In the genomic region with DNA sequence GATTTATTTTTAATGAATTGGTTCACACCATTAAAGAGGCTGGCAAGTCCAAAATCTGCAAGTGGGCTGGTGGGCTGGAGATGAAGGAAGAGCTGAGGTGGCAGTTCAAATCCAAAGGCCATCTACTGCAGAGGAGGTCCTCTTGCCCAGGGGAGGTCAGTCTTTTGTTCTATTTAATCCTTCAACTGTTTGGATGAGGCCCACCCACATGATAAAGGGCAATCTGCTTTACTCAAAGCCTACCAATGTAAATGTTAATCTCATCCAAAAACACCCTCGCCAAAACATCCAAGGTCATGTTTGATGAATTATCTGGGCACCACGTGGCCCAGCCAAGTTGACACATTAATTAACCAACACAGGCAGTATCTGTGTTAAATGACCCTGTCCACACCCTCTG, we compare ENCODE assay signal across 33 cellular contexts.
A peak's percentile ranks its signal among the peaks of the same experiment; 100 is the strongest.
DNase-seq lines count a peak whose midpoint lies in the region; ATAC-seq, FAIRE-seq and TF ChIP-seq lines count a peak whose summit lies in the region.
"Had no signal": no experiment of that assay in that cellular context is flagged by ENCODE, and none has a peak within 500 bp of the region (broad histone marks: within the 10 kb centered on the region; RNA-seq: fewer than 3 reads in every experiment).

No MANE protein-coding gene starts in this region.

- no peak overlapping the region for H3K9ac ChIP-seq in HepG2 (ENCODE audit: insufficient read depth, low read depth, low read length)
- H3K9ac ChIP-seq in K562 (ENCODE audit: insufficient read depth in 1 of 2, low read depth in 2 of 2, low read length in 2 of 2), result no peak overlapping the region
- H3K9ac ChIP-seq: BLaER1; BLaER1 treated with 17β-estradiol and CSF1 and Interleukin-3, amounts not matched to agents 10 nM and 100 nM had no signal

- H3K4me1 ChIP-seq in HepG2 (ENCODE audit: insufficient read depth, low read length), result no peaks in the 10 kb centered on the region
- H3K4me1 ChIP-seq in right lobe of liver, result no peaks in the 10 kb centered on the region
- H3K4me1 ChIP-seq in HEK293 (ENCODE audit: control insufficient read depth, insufficient read depth, low read length), result no peaks in the 10 kb centered on the region
- H3K4me1 ChIP-seq in K562 (replicated peaks in 1 of 2; ENCODE audit: control insufficient read depth in 2 of 2, insufficient read depth in 2 of 2, low read length in 2 of 2), result peaks cover 0 to 13% of the 10 kb centered on the region in 2 experiments; a peak in 1 of 5 replicates
- H3K4me1 ChIP-seq: A549; BE2C; BLaER1; BLaER1 treated with 17β-estradiol and CSF1 and Interleukin-3, amounts not matched to agents 10 nM and 100 nM; Caco-2 had no signal

- POLR2A ChIA-PET in HepG2 (lab: Yijun Ruan, JAX), result no interaction called here
- POLR2A ChIA-PET in HEK293 (lab: Yijun Ruan, JAX), result no interaction called here
- POLR2A ChIA-PET in K562 (lab: Yijun Ruan, JAX), result no interaction called here

- CTCF ChIA-PET in HepG2 (lab: Yijun Ruan, JAX; ENCODE audit: low intra/inter-chr PET ratio, low total read pairs) (no interaction called here), HEK293 (lab: Yijun Ruan, JAX) (no interaction called here), K562 (lab: Yijun Ruan, JAX; ENCODE audit: low intra/inter-chr PET ratio) (no interaction called here)

- H3K79me2 ChIP-seq in HepG2 (ENCODE audit: insufficient read depth, low read length) (no peaks in the 10 kb centered on the region), K562 (ENCODE audit: control insufficient read depth, insufficient read depth, low read length) (no peaks in the 10 kb centered on the region)

- in situ Hi-C loops in HepG2 (cut with HindIII; ENCODE audit: extremely low pct_ligation_motif_present, low pct_unique_long_range_greater_than_20kb), result no loop called here
- in situ Hi-C loops in K562 (cut with MboI), result no loop called here

- peaks cover 0 to 1% of the 10 kb centered on the region in 2 experiments; a peak in 1 of 5 replicates for H3K27me3 ChIP-seq in HepG2 (ENCODE audit: control insufficient read depth in 1 of 2, insufficient read depth in 2 of 2, low read length in 2 of 2)
- H3K27me3 ChIP-seq in right lobe of liver, result no peaks in the 10 kb centered on the region
- H3K27me3 ChIP-seq in K562 (ENCODE audit: control insufficient read depth in 2 of 2, insufficient read depth in 2 of 2, low read length in 2 of 2), result no peaks in the 10 kb centered on the region
- H3K27me3 ChIP-seq: BE2C; BLaER1; BLaER1 treated with 17β-estradiol and CSF1 and Interleukin-3, amounts not matched to agents 10 nM and 100 nM had no signal

- H4K20me1 ChIP-seq in HepG2 (ENCODE audit: insufficient read depth, low read length), result no peaks in the 10 kb centered on the region
- no peaks in the 10 kb centered on the region for H4K20me1 ChIP-seq in K562 (replicated peaks; ENCODE audit: control insufficient read depth, insufficient read depth, low read length)
- H4K20me1 ChIP-seq: BLaER1; BLaER1 treated with 17β-estradiol and CSF1 and Interleukin-3, amounts not matched to agents 10 nM and 100 nM had no signal

- 0% methylated on average over 2 of the region's 2 CpGs for WGBS in HepG2 (ENCODE audit: low lambda C conversion rate)
- WGBS in right lobe of liver (ENCODE audit: insufficient coverage, low coverage, low lambda C conversion rate, missing lambda C conversion rate), result 25% methylated on average over 1 of the region's 2 CpGs
- WGBS in K562 (ENCODE audit: insufficient coverage, low coverage, missing lambda C conversion rate), result 8% methylated on average over 2 of the region's 2 CpGs

- no peak overlapping the region for H3K27ac ChIP-seq in HepG2 (ENCODE audit: extremely low read length, insufficient read depth, low read length)
- no peak overlapping the region for H3K27ac ChIP-seq in right lobe of liver
- H3K27ac ChIP-seq in HEK293 (ENCODE audit: extremely low read depth, low read depth, low read length), result no peak overlapping the region
- H3K27ac ChIP-seq in K562 (ENCODE audit: extremely low read depth, low read depth, low read length), result no peak overlapping the region
- H3K27ac ChIP-seq: 22Rv1; A549; BLaER1; BLaER1 treated with 17β-estradiol and CSF1 and Interleukin-3, amounts not matched to agents 10 nM and 100 nM; C4-2B had no signal

- no peak overlapping the region for H3K4me2 ChIP-seq in HepG2 (ENCODE audit: low read depth, low read length)
- H3K4me2 ChIP-seq in K562 (ENCODE audit: insufficient read depth, low read length), result no peak overlapping the region
- H3K4me2 ChIP-seq: A549; BLaER1; BLaER1 treated with 17β-estradiol and CSF1 and Interleukin-3, amounts not matched to agents 10 nM and 100 nM had no signal

- no peaks in the 10 kb centered on the region for H3K9me1 ChIP-seq in K562 (ENCODE audit: control insufficient read depth, insufficient read depth, low read length)

- FAIRE-seq in HepG2 (lab: Jason Lieb, UNC) (no peak), K562 (lab: Jason Lieb, UNC) (no peak)
- FAIRE-seq: A204.1, A549, D721Med had no signal

- intact Hi-C loops in HepG2 (cut with micrococcal nuclease; ENCODE audit: unreplicated experiment), result no loop called here
- intact Hi-C loops in right lobe of liver (cut with DNase I), result no loop called here
- intact Hi-C loops in K562 (cut with micrococcal nuclease), result no loop called here

- H3K9me3 ChIP-seq in HepG2 (ENCODE audit: low read length) (no peaks in the 10 kb centered on the region), right lobe of liver (no peaks in the 10 kb centered on the region), HEK293 (ENCODE audit: control insufficient read depth, insufficient read depth, low read depth, low read length) (no peaks in the 10 kb centered on the region), K562 (replicated peaks; ENCODE audit: control insufficient read depth, insufficient read depth, low read depth, low read length) (no peaks in the 10 kb centered on the region)
- H3K9me3 ChIP-seq: A549, BE2C, Caco-2 had no signal

- DNase-seq in HepG2 (ENCODE audit: low spot score), result no peak
- no peak for DNase-seq in right lobe of liver
- no peak for DNase-seq in K562 (ENCODE audit: extremely low read depth in 1 of 4, low spot score in 3 of 4)
- DNase-seq in islet precursor cell, result no peak
- no peak for DNase-seq in kidney glomerular epithelial cell (lab: John Stamatoyannopoulos, UW)
- DNase-seq: 8988T; ACHN; AML-193; BE2C; C1 segment of cervical spinal cord; Caco-2; Calu3; CD4-positive, alpha-beta memory T cell; CD4-positive, alpha-beta T cell; CD4-positive, CD25-positive, alpha-beta regulatory T cell; CD8-positive, alpha-beta memory T cell; CD8-positive, alpha-beta T cell; COR-L47; DMS 273 treated with DMSO at 0.1 percent for 48 hours; DMS153; DMS53; DMS79; DMS79 treated with DMSO at 0.1 percent for 48 hours; DND-41; EL had no signal

- no peak for ATAC-seq in HepG2
- ATAC-seq in right lobe of liver, result no peak
- no peak for ATAC-seq in K562
- ATAC-seq: A549; CD8-positive, alpha-beta T cell had no signal

- TF ChIP-seq CTCF in HepG2 (CRISPR knock-in tag; IDR thresholded peaks at IDR 0.05), result no peak
- TF ChIP-seq CTCF in right lobe of liver (IDR thresholded peaks at IDR 0.05), result no peak
- TF ChIP-seq CTCF in HEK293 (tag by site-specific recombination; IDR thresholded peaks at IDR 0.05), result no peak
- TF ChIP-seq CTCF in K562 (IDR thresholded peaks at IDR 0.05 in 2 of 3, conservative IDR thresholded peaks at IDR 0.05 in 1 of 3; ENCODE audit: insufficient read depth in 2 of 3, low read depth in 1 of 3, low read length in 3 of 3), result no peak

- TF ChIP-seq POLR2A in HepG2 (IDR thresholded peaks at IDR 0.05; ENCODE audit: insufficient read depth in 1 of 2, low read depth in 2 of 2, low read length in 2 of 2) (no peak), right lobe of liver (IDR thresholded peaks at IDR 0.05) (no peak), K562 (conservative IDR thresholded peaks at IDR 0.05) (no peak)

- TF ChIP-seq EP300 in HepG2 (IDR thresholded peaks at IDR 0.05; ENCODE audit: low read depth in 2 of 2, low read length in 2 of 2), result no peak
- no peak for TF ChIP-seq EP300 in HepG2 (CRISPR knock-in tag; IDR thresholded peaks at IDR 0.05; ENCODE audit: borderline replicate concordance)
- TF ChIP-seq EP300 in K562 (IDR thresholded peaks at IDR 0.05; ENCODE audit: low read length), result no peak

- H3K4me3 ChIP-seq in HepG2 (replicated peaks in 1 of 3; ENCODE audit: insufficient read depth in 1 of 3, low read depth in 2 of 3, low read length in 3 of 3) (no peak overlapping the region), right lobe of liver (no peak overlapping the region), HEK293 (ENCODE audit: low read depth, low read length) (no peak overlapping the region), K562 (no peak overlapping the region)
- H3K4me3 ChIP-seq: A549; BLaER1; BLaER1 treated with 17β-estradiol and CSF1 and Interleukin-3, amounts not matched to agents 10 nM and 100 nM had no signal

- H2AFZ ChIP-seq in HepG2 (ENCODE audit: low read length), result no peak overlapping the region
- no peak overlapping the region for H2AFZ ChIP-seq in K562 (ENCODE audit: low read depth, low read length)

- H3K36me3 ChIP-seq in HepG2 (replicated peaks in 1 of 2; ENCODE audit: control insufficient read depth in 1 of 2, insufficient read depth in 2 of 2, low read length in 2 of 2) (no peaks in the 10 kb centered on the region), right lobe of liver (no peaks in the 10 kb centered on the region), HEK293 (ENCODE audit: control insufficient read depth in 2 of 2, insufficient read depth in 1 of 2, low read length in 2 of 2) (no peaks in the 10 kb centered on the region), K562 (ENCODE audit: control insufficient read depth, insufficient read depth, low read length) (no peaks in the 10 kb centered on the region)
- H3K36me3 ChIP-seq: BE2C; BLaER1; BLaER1 treated with 17β-estradiol and CSF1 and Interleukin-3, amounts not matched to agents 10 nM and 100 nM had no signal

- TF ChIP-seq RAD21 in HepG2 (CRISPR knock-in tag; IDR thresholded peaks at IDR 0.05) (no peak), K562 (CRISPR knock-in tag; conservative IDR thresholded peaks at IDR 0.05 in 1 of 2, IDR thresholded peaks at IDR 0.05 in 1 of 2) (no peak)

- BruUV-seq in HepG2 (replicated peaks; lab: Mats Ljungman, UMichigan) (no TSS peak), K562 (replicated peaks; lab: Mats Ljungman, UMichigan) (no TSS peak)

TF ChIP-seq in HEK293, 187 proteins besides CTCF, POLR2A, EP300 and RAD21 (continues in another document):
- TF ChIP-seq ZNF114 (tag by site-specific recombination; IDR thresholded peaks at IDR 0.05) (no peak), ZNF777 (tag by site-specific recombination; IDR thresholded peaks at IDR 0.05; ENCODE audit: borderline replicate concordance) (no peak), ZNF701 (tag by site-specific recombination; IDR thresholded peaks at IDR 0.05) (no peak), ZNF48 (tag by site-specific recombination; IDR thresholded peaks at IDR 0.05) (no peak), ZNF791 (tag by site-specific recombination; IDR thresholded peaks at IDR 0.05) (no peak)

TF ChIP-seq in K562, 482 proteins besides CTCF, POLR2A, EP300 and RAD21 (continues in another document):
- TF ChIP-seq RBM25 (IDR thresholded peaks at IDR 0.05; ENCODE audit: low read depth, low read length, severe bottlenecking), result peak; percentile 37
